ENCODE assay signal across 2 cellular contexts in genomic region chr9:124625084-124625483, GRCh38.
TF ChIP-seq lines count a peak whose summit lies in the region.

No MANE protein-coding gene starts in this region.

TF ChIP-seq in IMR-90, 13 proteins besides CTCF, POLR2A, EP300 and RAD21:
- TF ChIP-seq MAFK (IDR thresholded peaks at IDR 0.05; ENCODE audit: low read depth, low read length) (no peak), BHLHE40 (IDR thresholded peaks at IDR 0.05; ENCODE audit: low read depth, low read length) (no peak), FOS (IDR thresholded peaks at IDR 0.05; ENCODE audit: low read depth, low read length) (no peak), SMC3 (IDR thresholded peaks at IDR 0.05; ENCODE audit: low read depth, low read length) (no peak), MXI1 (IDR thresholded peaks at IDR 0.05; ENCODE audit: borderline replicate concordance, low read depth, low read length) (no peak)

TF ChIP-seq in GM12878, 131 proteins besides CTCF, POLR2A, EP300 and RAD21:
- no peak for TF ChIP-seq DPF2 (IDR thresholded peaks at IDR 0.05)
- TF ChIP-seq IRF4 (IDR thresholded peaks at IDR 0.05; ENCODE audit: low read depth, low read length): no peak
- TF ChIP-seq RUNX3 (IDR thresholded peaks at IDR 0.05; ENCODE audit: low read length): peak; percentile 27; the same call in 1 of the 2 replicates
